13 cellular contexts compared by ENCODE assay signal in the genomic region with DNA sequence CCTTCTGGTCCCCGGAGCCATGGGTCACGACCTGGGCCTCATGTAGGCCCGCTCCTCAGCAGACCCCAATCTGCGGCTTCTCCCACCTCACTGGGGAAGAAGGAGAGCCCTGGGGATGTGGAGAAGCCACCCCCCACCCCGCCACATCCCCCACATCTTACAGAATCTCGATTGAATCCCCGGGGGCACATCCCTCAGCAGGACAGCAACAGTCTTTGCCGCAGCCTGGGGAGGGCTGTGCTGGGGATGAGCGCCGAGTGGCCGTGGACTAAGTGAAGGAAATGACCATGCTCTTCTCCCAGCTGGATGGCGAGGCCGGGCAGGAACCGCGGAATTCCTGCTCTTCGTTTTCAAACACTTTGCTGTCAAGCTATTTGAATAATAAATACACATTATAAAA.
DNase-seq lines count a peak whose midpoint lies in the region; ATAC-seq and TF ChIP-seq lines count a peak whose summit lies in the region.
"Had no signal": no experiment of that assay in that cellular context is flagged by ENCODE, and none has a peak within 500 bp of the region (broad histone marks: within the 10 kb centered on the region; RNA-seq: fewer than 3 reads in every experiment).

No MANE protein-coding gene starts in this region.

- H3K79me2 ChIP-seq in SK-N-SH (ENCODE audit: insufficient read depth) = no peaks in the 10 kb centered on the region

- H3K9me3 ChIP-seq in SK-N-SH = no peaks in the 10 kb centered on the region
- H3K9me3 ChIP-seq: thyroid gland had no signal

- TF ChIP-seq CTCF in SK-N-SH (IDR thresholded peaks at IDR 0.05) (no peak), VCaP (conservative IDR thresholded peaks at IDR 0.05) (no peak), foreskin keratinocyte (conservative IDR thresholded peaks at IDR 0.05) (no peak)

- H4K20me1 ChIP-seq in SK-N-SH (ENCODE audit: insufficient read depth) = no peaks in the 10 kb centered on the region

- CTCF ChIA-PET in SK-N-SH (lab: Yijun Ruan, JAX) = interaction anchor here (1.3 kb wide), 1 partner anchor 153 kb away, joined by 3 read pairs; no protein-coding TSS in a partner anchor

- peak overlapping the region; percentile 66; the same call in 1 of the 2 replicates for H3K4me2 ChIP-seq in SK-N-SH

- peaks cover 21 to 68% of the 10 kb centered on the region in 2 experiments; a peak in 3 of 4 replicates for H3K4me1 ChIP-seq in SK-N-SH (ENCODE audit: control insufficient read depth in 1 of 2, insufficient read depth in 2 of 2, low read depth in 1 of 2, low read length in 1 of 2)
- H3K4me1 ChIP-seq in foreskin keratinocyte = no peaks in the 10 kb centered on the region

- peak overlapping the region; percentile 34; the same call in 1 of the 2 replicates for H3K9ac ChIP-seq in SK-N-SH

- no peak for TF ChIP-seq RAD21 in SK-N-SH (IDR thresholded peaks at IDR 0.05; ENCODE audit: low read length)

- no peak overlapping the region for H3K4me3 ChIP-seq in SK-N-SH (ENCODE audit: low read depth in 2 of 2, low read length in 1 of 2)
- H3K4me3 ChIP-seq: thyroid gland had no signal

- no peaks in the 10 kb centered on the region for H3K9me2 ChIP-seq in SK-N-SH

- ATAC-seq in SK-N-SH treated with all-trans-retinoic acid at 6 μM for 48 hours = no peak
- ATAC-seq in foreskin keratinocyte = no peak
- ATAC-seq in GM18867 (IDR thresholded peaks at IDR 0.05; ENCODE audit: unreplicated experiment) = no peak

- no peak for TF ChIP-seq EP300 in SK-N-SH (IDR thresholded peaks at IDR 0.05; ENCODE audit: borderline replicate concordance in 1 of 2, low read depth in 1 of 2, low read length in 1 of 2)

- 83% methylated on average over 13 of the region's 16 CpGs for WGBS in SK-N-SH (ENCODE audit: low lambda C conversion rate)

- POLR2A ChIA-PET in SK-N-SH (lab: Yijun Ruan, JAX) = interaction anchor here (1.7 kb wide), 1 partner anchor 54 kb away, joined by 9 read pairs; no protein-coding TSS in a partner anchor

- H3K27me3 ChIP-seq in SK-N-SH (ENCODE audit: insufficient read depth) = no peaks in the 10 kb centered on the region
- H3K27me3 ChIP-seq in foreskin keratinocyte = peaks cover 26% of the 10 kb centered on the region
- H3K27me3 ChIP-seq: thyroid gland had no signal

- no peaks in the 10 kb centered on the region for H3K36me3 ChIP-seq in SK-N-SH (replicated peaks in 1 of 2; ENCODE audit: control insufficient read depth in 1 of 2, insufficient read depth in 2 of 2, low read length in 1 of 2)
- H3K36me3 ChIP-seq: thyroid gland had no signal

- H3F3A ChIP-seq in SK-N-SH (replicated peaks; ENCODE audit: insufficient read depth) = no peaks in the 10 kb centered on the region

- peak overlapping the region; percentile 39 to 87; a peak in 3 of 4 replicates for H3K27ac ChIP-seq in SK-N-SH (ENCODE audit: low read depth in 2 of 2, low read length in 1 of 2)
- H3K27ac ChIP-seq in VCaP = peak overlapping the region; percentile 40; the same call in 1 of the 2 replicates
- peak overlapping the region; percentile 64 for H3K27ac ChIP-seq in foreskin keratinocyte
- H3K27ac ChIP-seq: 22Rv1, thyroid gland had no signal

- peak overlapping the region; percentile 69; the same call in 1 of the 2 replicates for H2AFZ ChIP-seq in SK-N-SH (ENCODE audit: low read depth)

- DNase-seq in SK-N-SH (peak; percentile 52), foreskin keratinocyte (no peak), CD1c-positive myeloid dendritic cell (ENCODE audit: extremely low spot score) (no peak), HUDEP-2 (lab: John Stamatoyannopoulos, UW; ENCODE audit: unreplicated experiment in 76 of 76) (no peak)
- peak; percentile 12 for DNase-seq in stimulated activated CD8-positive, alpha-beta memory T cell treated with anti-CD3 and anti-CD28 coated beads, Interleukin-4, amount 100 ng/mL, for 48 hours
- DNase-seq: activated CD4-positive, CD25-positive, alpha-beta regulatory T cell treated with anti-CD3 and anti-CD28 coated beads, Interleukin-2, amount 50 U/mL, for 72 hours; immature natural killer cell; NCI-H526 treated with DMSO at 0.1 percent for 48 hours; thyroid gland had no signal

TF ChIP-seq in SK-N-SH, 30 proteins besides CTCF, POLR2A, EP300 and RAD21:
- TF ChIP-seq EZH2phosphoT487 (IDR thresholded peaks at IDR 0.05; ENCODE audit: borderline replicate concordance, low read depth) (no peak), FOSL2 (IDR thresholded peaks at IDR 0.05; ENCODE audit: borderline replicate concordance, low read depth) (no peak), RXRA (IDR thresholded peaks at IDR 0.05; ENCODE audit: borderline replicate concordance, low read depth) (no peak), RCOR1 (IDR thresholded peaks at IDR 0.05; ENCODE audit: low read length) (no peak), SMC3 (IDR thresholded peaks at IDR 0.05; ENCODE audit: low read depth, low read length) (no peak), MXI1 (IDR thresholded peaks at IDR 0.05; ENCODE audit: low read depth, low read length) (no peak)
TF ChIP-seq in SK-N-SH: peak in this region for 0.

TF ChIP-seq in SK-N-SH treated with all-trans-retinoic acid at 6 μM for 48 hours, 23 proteins besides CTCF, POLR2A, EP300 and RAD21:
- TF ChIP-seq ZFP30 (CRISPR knock-in tag; IDR thresholded peaks at IDR 0.05) = no peak

Comparison
In these comparisons a context has a peak if more than half of its experiments do, and no peak if none do; other contexts are left out.
1. DNase-seq: peak in SK-N-SH (single experiment) and stimulated activated CD8-positive, alpha-beta memory T cell treated with anti-CD3 and anti-CD28 coated beads, Interleukin-4, amount 100 ng/mL, for 48 hours (single experiment); none in foreskin keratinocyte (0 of 2), CD1c-positive myeloid dendritic cell (single experiment) and HUDEP-2 (0 of 76).
2. Peak in every context shown above with its lines, with median percentiles within 50 percentile points of each other: H3K27ac ChIP-seq.